8 cellular contexts compared by ENCODE assay signal in genomic region chr2:62287895-62288589, GRCh38.
A peak's percentile ranks its signal among the peaks of the same experiment; 100 is the strongest.
DNase-seq lines count a peak whose midpoint lies in the region; ATAC-seq and TF ChIP-seq lines count a peak whose summit lies in the region.

No MANE protein-coding gene starts in this region.

- H3K4me3 ChIP-seq in CD4-positive, alpha-beta memory T cell (ENCODE audit: low read length in 2 of 2): no peak overlapping the region
- H3K4me3 ChIP-seq in PC-3 (ENCODE audit: low read length) (no peak overlapping the region), lung (no peak overlapping the region)

- CTCF ChIA-PET in CD4-positive, alpha-beta memory T cell (lab: Charles Lee; ENCODE audit: partially characterized antibody): interaction anchor here (1.1 kb wide), 1 partner anchor 12 kb away, joined by 3 read pairs; no protein-coding TSS in a partner anchor
- CTCF ChIA-PET in PC-3 (lab: Charles Lee): no interaction called here

- H3K9me3 Mint-ChIP-seq in CD4-positive, alpha-beta memory T cell: peaks cover 4 to 20% (median 8%) of the 10 kb centered on the region in 8 donors
- peaks cover 13% of the 10 kb centered on the region for H3K9me3 Mint-ChIP-seq in glutamatergic neuron (ENCODE audit: unreplicated experiment)

- no peaks in the 10 kb centered on the region for H3K36me3 ChIP-seq in CD4-positive, alpha-beta memory T cell (ENCODE audit: insufficient read depth, low read length)
- H3K36me3 ChIP-seq in PC-3 (ENCODE audit: low read depth, low read length) (no peaks in the 10 kb centered on the region), lung (ENCODE audit: control insufficient read depth in 2 of 2, insufficient read depth in 2 of 2, low read length in 2 of 2) (no peaks in the 10 kb centered on the region)

- no peak overlapping the region for H3K27ac Mint-ChIP-seq in CD4-positive, alpha-beta memory T cell
- no peak overlapping the region for H3K27ac Mint-ChIP-seq in glutamatergic neuron (ENCODE audit: unreplicated experiment)

- peaks cover 4 to 16% (median 9%) of the 10 kb centered on the region in 4 donors for H3K4me1 Mint-ChIP-seq in CD4-positive, alpha-beta memory T cell
- no peaks in the 10 kb centered on the region for H3K4me1 Mint-ChIP-seq in glutamatergic neuron (ENCODE audit: low read depth, unreplicated experiment)

- in situ Hi-C loops in KBM-7 (cut with MboI; ENCODE audit: low pct_unique_long_range_greater_than_20kb, low sequenced_read_pairs): no loop called here

- POLR2A ChIA-PET in CD4-positive, alpha-beta memory T cell (lab: Charles Lee; ENCODE audit: partially characterized antibody): no interaction called here
- POLR2A ChIA-PET in PC-3 (lab: Charles Lee; ENCODE audit: unreplicated experiment): no interaction called here

- peaks cover 0 to 11% of the 10 kb centered on the region in 2 donors for H3K9me3 ChIP-seq in CD4-positive, alpha-beta memory T cell (ENCODE audit: control insufficient read depth in 1 of 2, low read length in 2 of 2)
- H3K9me3 ChIP-seq in PC-3 (ENCODE audit: low read length) (no peaks in the 10 kb centered on the region), lung (ENCODE audit: control insufficient read depth in 2 of 2, insufficient read depth in 1 of 2, low read length in 1 of 2) (peaks cover 2 to 3% of the 10 kb centered on the region in 2 donors)

- H3K36me3 Mint-ChIP-seq in CD4-positive, alpha-beta memory T cell: peaks cover 0 to 3% of the 10 kb centered on the region in 2 donors
- peaks cover 18% of the 10 kb centered on the region for H3K36me3 Mint-ChIP-seq in glutamatergic neuron (ENCODE audit: unreplicated experiment)

- intact Hi-C loops in CD4-positive, alpha-beta memory T cell (cut with micrococcal nuclease): no loop called here
- intact Hi-C loops in PC-3 (cut with micrococcal nuclease): no loop called here

- no peaks in the 10 kb centered on the region for H3K27me3 Mint-ChIP-seq in CD4-positive, alpha-beta memory T cell
- H3K27me3 Mint-ChIP-seq in glutamatergic neuron (ENCODE audit: unreplicated experiment): no peaks in the 10 kb centered on the region

- no peaks in the 10 kb centered on the region for H3F3A ChIP-seq in PC-3 (ENCODE audit: low read length, unreplicated experiment)

- no peaks in the 10 kb centered on the region for H3K9me2 ChIP-seq in PC-3 (replicated peaks; ENCODE audit: low read length)

- no TSS peak for BruUV-seq in PC-3 (replicated peaks; lab: Mats Ljungman, UMichigan)

- H3K4me2 ChIP-seq in PC-3 (ENCODE audit: low read length): peak overlapping the region; percentile 42

- no peak overlapping the region for H3K27ac ChIP-seq in CD4-positive, alpha-beta memory T cell (ENCODE audit: low read depth, low read length)
- H3K27ac ChIP-seq in PC-3 (ENCODE audit: low read length): peak overlapping the region; percentile 45
- no peak overlapping the region for H3K27ac ChIP-seq in lung (ENCODE audit: low read depth in 1 of 2, low read length in 1 of 2)

- H3K4me1 ChIP-seq in CD4-positive, alpha-beta memory T cell (ENCODE audit: insufficient read depth, low read length): peaks cover 9% of the 10 kb centered on the region
- H3K4me1 ChIP-seq in PC-3 (ENCODE audit: insufficient read depth, low read length): peaks cover 17% of the 10 kb centered on the region
- peaks cover 3 to 11% of the 10 kb centered on the region in 2 donors for H3K4me1 ChIP-seq in lung (ENCODE audit: control insufficient read depth in 2 of 2, insufficient read depth in 2 of 2, low read length in 2 of 2)

- H3K9ac ChIP-seq in PC-3 (ENCODE audit: low read length): no peak overlapping the region

- ATAC-seq in GM21367 (IDR thresholded peaks at IDR 0.05; ENCODE audit: unreplicated experiment) (peak; percentile 73), PC-3 (peak; percentile 69), lung (ENCODE audit: insufficient read depth, low FRiP score) (peak; percentile 5), HG02884 (IDR thresholded peaks at IDR 0.05; ENCODE audit: unreplicated experiment) (no peak)

- DNase-seq in CD4-positive, alpha-beta memory T cell: peak; percentile 36 to 71 (median 49)
- peak; percentile 81 for DNase-seq in KBM-7
- peak; percentile 92 for DNase-seq in PC-3
- DNase-seq in amniotic epithelial cell (ENCODE audit: low read depth): peak; percentile 51
- peak; percentile 64 for DNase-seq in lung (ENCODE audit: low spot score)
- DNase-seq in glutamatergic neuron: no peak

- WGBS in lung, 2 donors: 4 to 6% methylated on average over 1 of the region's 1 CpG

- H3K4me3 Mint-ChIP-seq in CD4-positive, alpha-beta memory T cell: peak overlapping the region in 1 of 8 donors; percentile 22
- H3K4me3 Mint-ChIP-seq in glutamatergic neuron (ENCODE audit: unreplicated experiment): no peak overlapping the region

- H2AFZ ChIP-seq in PC-3 (ENCODE audit: low read length): no peak overlapping the region

- H3K79me2 ChIP-seq in PC-3 (ENCODE audit: low read length): no peaks in the 10 kb centered on the region

- no peak for TF ChIP-seq CTCF in PC-3 (conservative IDR thresholded peaks at IDR 0.05; ENCODE audit: low read depth, low read length)
- TF ChIP-seq CTCF in lung (IDR thresholded peaks at IDR 0.05; ENCODE audit: control extremely low read depth, extremely low read depth): no peak
- TF ChIP-seq CTCF in glutamatergic neuron (IDR thresholded peaks at IDR 0.05; ENCODE audit: partially characterized antibody, unreplicated experiment): no peak

- H3K27me3 ChIP-seq in CD4-positive, alpha-beta memory T cell (ENCODE audit: insufficient read depth, low read length): no peaks in the 10 kb centered on the region
- H3K27me3 ChIP-seq in PC-3 (ENCODE audit: low read length) (no peaks in the 10 kb centered on the region), lung (ENCODE audit: control insufficient read depth, insufficient read depth) (no peaks in the 10 kb centered on the region)

- no peaks in the 10 kb centered on the region for H4K20me1 ChIP-seq in PC-3 (ENCODE audit: low read length)
